Comparison of ENCODE assay signal across 8 cellular contexts in genomic region chrX:136767104-136767941, GRCh38. TPM values are rescaled to one million over a fixed set of nuclear protein-coding genes. Genes with fewer than 3 reads are reported as not detected.
DNase-seq lines count a peak whose midpoint lies in the region; ATAC-seq lines count a peak whose summit lies in the region.

No MANE protein-coding gene starts in this region.

- H3K27ac ChIP-seq in stomach smooth muscle (ENCODE audit: low read length): peak overlapping the region; percentile 60

- ATAC-seq in GM18870 (IDR thresholded peaks at IDR 0.05; ENCODE audit: unreplicated experiment) (peak; percentile 45), HG03045 (IDR thresholded peaks at IDR 0.05; ENCODE audit: unreplicated experiment) (peak; percentile 79)

- DNase-seq in AML-193 (lab: John Stamatoyannopoulos, UW) (peak; percentile 47 to 49), NCI-H2227 treated with DMSO at 0.1 percent for 48 hours (lab: John Stamatoyannopoulos, UW) (peak; percentile 46), epidermal melanocyte (ENCODE audit: insufficient read length, low spot score) (peak; percentile 22)
- peak; percentile 80 for DNase-seq in activated CD8-positive, alpha-beta memory T cell treated with anti-CD3 and anti-CD28 coated beads for 24 hours

- no peaks in the 10 kb centered on the region for H3K36me3 ChIP-seq in stomach smooth muscle (ENCODE audit: control insufficient read depth in 2 of 2, insufficient read depth in 2 of 2, low read length in 2 of 2)

- H3K4me3 ChIP-seq in mononuclear cell (ENCODE audit: low read length): peak overlapping the region; percentile 49
- peak overlapping the region; percentile 62 to 74 for H3K4me3 ChIP-seq in stomach smooth muscle (ENCODE audit: low read length in 2 of 2)

- H3K9me3 ChIP-seq in mononuclear cell (ENCODE audit: low read depth, low read length): no peaks in the 10 kb centered on the region
- no peaks in the 10 kb centered on the region for H3K9me3 ChIP-seq in stomach smooth muscle (ENCODE audit: control insufficient read depth in 2 of 2, low read length in 2 of 2)

- peak overlapping the region; percentile 53 to 64 for H3K9ac ChIP-seq in stomach smooth muscle (ENCODE audit: low read length in 2 of 2)

- H3K27me3 ChIP-seq in mononuclear cell (ENCODE audit: insufficient read depth, low read length): no peaks in the 10 kb centered on the region
- H3K27me3 ChIP-seq in stomach smooth muscle (ENCODE audit: control insufficient read depth in 1 of 2, insufficient read depth in 2 of 2, low read length in 2 of 2): no peaks in the 10 kb centered on the region

- H3K4me1 ChIP-seq in mononuclear cell (ENCODE audit: insufficient read depth, low read length) (peaks cover 49% of the 10 kb centered on the region), stomach smooth muscle (ENCODE audit: control insufficient read depth, insufficient read depth, low read length) (no peaks in the 10 kb centered on the region)

RNA-seq across cellular contexts. Expression of gene ARHGEF6, which starts 13.4 kb away (rescaled TPM):
- 63.8 TPM for total RNA-seq in mononuclear cell

Comparison
In these comparisons a context has a peak if more than half of its experiments do, and no peak if none do; other contexts are left out.
1. Peak in every context shown above with its lines: DNase-seq, ATAC-seq, H3K4me3 ChIP-seq and H3K27ac ChIP-seq.
2. DNase-seq: peak in every context shown above with its lines; median percentile 80 in activated CD8-positive, alpha-beta memory T cell treated with anti-CD3 and anti-CD28 coated beads for 24 hours; 48 in AML-193; 46 in NCI-H2227 treated with DMSO at 0.1 percent for 48 hours; 22 in epidermal melanocyte.